ENCODE assay signal across 9 cellular contexts in genomic region chr1:66283583-66284041, GRCh38.
DNase-seq lines count a peak whose midpoint lies in the region; ATAC-seq and TF ChIP-seq lines count a peak whose summit lies in the region.
"Had no signal": no experiment of that assay in that cellular context is flagged by ENCODE, and none has a peak within 500 bp of the region (broad histone marks: within the 10 kb centered on the region; RNA-seq: fewer than 3 reads in every experiment).

No MANE protein-coding gene starts in this region.

- TF ChIP-seq CTCF in foreskin keratinocyte (conservative IDR thresholded peaks at IDR 0.05) = no peak

- peaks cover 26% of the 10 kb centered on the region for H3K4me1 ChIP-seq in foreskin keratinocyte

- ATAC-seq in GM18519 (IDR thresholded peaks at IDR 0.05; ENCODE audit: low FRiP score, unreplicated experiment) (peak; percentile 50), GM21723 (IDR thresholded peaks at IDR 0.05; ENCODE audit: unreplicated experiment) (peak; percentile 59), HG03571 (IDR thresholded peaks at IDR 0.05; ENCODE audit: unreplicated experiment) (peak; percentile 53), foreskin keratinocyte (peak; percentile 82)

- peak overlapping the region; percentile 97 for H3K27ac ChIP-seq in foreskin keratinocyte

- H3K27me3 ChIP-seq in foreskin keratinocyte = no peaks in the 10 kb centered on the region

- peak; percentile 83 to 94 for DNase-seq in foreskin keratinocyte
- DNase-seq in mesenteric fat pad (ENCODE audit: low spot score) = no peak
- no peak for DNase-seq in NCI-H187 treated with DMSO at 0.1 percent for 48 hours (lab: John Stamatoyannopoulos, UW)
- DNase-seq in activated effector memory CD4-positive, alpha-beta T cell treated with Interleukin-2 at 50 U/mL for 16 hours = no peak
- DNase-seq in AG20443 (ENCODE audit: low spot score) = no peak
- DNase-seq: glutamatergic neuron had no signal

Comparison
In these comparisons a context has a peak if more than half of its experiments do, and no peak if none do; other contexts are left out.
1. DNase-seq: peak in foreskin keratinocyte (2 of 2); none in mesenteric fat pad (single experiment), NCI-H187 treated with DMSO at 0.1 percent for 48 hours (single experiment), activated effector memory CD4-positive, alpha-beta T cell treated with Interleukin-2 at 50 U/mL for 16 hours (single experiment) and AG20443 (single experiment).
2. Peak in every context shown above with its lines, with median percentiles within 50 percentile points of each other: ATAC-seq.